ENCODE assay signal across 2 cellular contexts in genomic region chr1:244640917-244641316, GRCh38.
TF ChIP-seq lines count a peak whose summit lies in the region.

No MANE protein-coding gene starts in this region.

TF ChIP-seq in K562, 482 proteins besides CTCF, POLR2A, EP300 and RAD21:
- TF ChIP-seq ATF1 (CRISPR knock-in tag; IDR thresholded peaks at IDR 0.05) (no peak), ATF1 (tag; IDR thresholded peaks at IDR 0.05) (peak; percentile 49), SMARCA5 (IDR thresholded peaks at IDR 0.05) (no peak)

TF ChIP-seq in HepG2, 621 proteins besides CTCF, POLR2A, EP300 and RAD21:
- TF ChIP-seq HOXA5 (CRISPR knock-in tag; IDR thresholded peaks at IDR 0.05) = no peak
- peak; percentile 93 for TF ChIP-seq CREB1 (IDR thresholded peaks at IDR 0.05)
- no peak for TF ChIP-seq CREB1 (CRISPR knock-in tag; IDR thresholded peaks at IDR 0.05)
- TF ChIP-seq DR1 (CRISPR knock-in tag; IDR thresholded peaks at IDR 0.05) = no peak
- no peak for TF ChIP-seq SSRP1 (CRISPR knock-in tag; IDR thresholded peaks at IDR 0.05)
- no peak for TF ChIP-seq RFX5 (IDR thresholded peaks at IDR 0.05; ENCODE audit: low read depth, low read length)
